Comparison of ENCODE assay signal across 8 cellular contexts in genomic region chr2:43595603-43596412, GRCh38. TPM values are rescaled to one million over a fixed set of nuclear protein-coding genes. Genes with fewer than 3 reads are reported as not detected.
DNase-seq lines count a peak whose midpoint lies in the region; ATAC-seq lines count a peak whose summit lies in the region.

A gene with protein sequence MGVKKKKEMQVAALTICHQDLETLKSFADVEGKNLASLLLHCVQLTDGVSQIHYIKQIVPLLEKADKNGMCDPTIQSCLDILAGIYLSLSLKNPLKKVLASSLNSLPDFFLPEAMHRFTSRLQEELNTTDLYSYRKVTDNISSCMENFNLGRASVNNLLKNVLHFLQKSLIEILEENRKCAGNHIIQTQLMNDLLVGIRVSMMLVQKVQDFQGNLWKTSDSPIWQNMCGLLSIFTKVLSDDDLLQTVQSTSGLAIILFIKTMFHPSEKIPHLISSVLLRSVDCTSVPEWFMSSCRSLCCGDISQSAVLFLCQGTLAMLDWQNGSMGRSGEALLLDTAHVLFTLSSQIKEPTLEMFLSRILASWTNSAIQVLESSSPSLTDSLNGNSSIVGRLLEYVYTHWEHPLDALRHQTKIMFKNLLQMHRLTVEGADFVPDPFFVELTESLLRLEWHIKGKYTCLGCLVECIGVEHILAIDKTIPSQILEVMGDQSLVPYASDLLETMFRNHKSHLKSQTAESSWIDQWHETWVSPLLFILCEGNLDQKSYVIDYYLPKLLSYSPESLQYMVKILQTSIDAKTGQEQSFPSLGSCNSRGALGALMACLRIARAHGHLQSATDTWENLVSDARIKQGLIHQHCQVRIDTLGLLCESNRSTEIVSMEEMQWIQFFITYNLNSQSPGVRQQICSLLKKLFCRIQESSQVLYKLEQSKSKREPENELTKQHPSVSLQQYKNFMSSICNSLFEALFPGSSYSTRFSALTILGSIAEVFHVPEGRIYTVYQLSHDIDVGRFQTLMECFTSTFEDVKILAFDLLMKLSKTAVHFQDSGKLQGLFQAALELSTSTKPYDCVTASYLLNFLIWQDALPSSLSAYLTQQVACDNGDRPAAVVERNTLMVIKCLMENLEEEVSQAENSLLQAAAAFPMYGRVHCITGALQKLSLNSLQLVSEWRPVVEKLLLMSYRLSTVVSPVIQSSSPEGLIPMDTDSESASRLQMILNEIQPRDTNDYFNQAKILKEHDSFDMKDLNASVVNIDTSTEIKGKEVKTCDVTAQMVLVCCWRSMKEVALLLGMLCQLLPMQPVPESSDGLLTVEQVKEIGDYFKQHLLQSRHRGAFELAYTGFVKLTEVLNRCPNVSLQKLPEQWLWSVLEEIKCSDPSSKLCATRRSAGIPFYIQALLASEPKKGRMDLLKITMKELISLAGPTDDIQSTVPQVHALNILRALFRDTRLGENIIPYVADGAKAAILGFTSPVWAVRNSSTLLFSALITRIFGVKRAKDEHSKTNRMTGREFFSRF (N-terminal part only) (minus strand): TSS chr2:43596038. CDS start chr2:43592392, 3,646 bp downstream.

- H3K4me2 ChIP-seq in BLaER1, result peak within 1 kb of the TSS; percentile 98

- H3K27me3 ChIP-seq in BLaER1, result no peaks in the 10 kb centered on the region

- H3K9me3 ChIP-seq in BLaER1, result no peaks in the 10 kb centered on the region

- H4K20me1 ChIP-seq in BLaER1, result no peaks in the 10 kb centered on the region

- peak within 1 kb of the TSS; percentile 89 for H3K9ac ChIP-seq in BLaER1

- ATAC-seq in GM19328 (IDR thresholded peaks at IDR 0.05; ENCODE audit: unreplicated experiment) (peak; percentile 98), HG03520 (IDR thresholded peaks at IDR 0.05; ENCODE audit: unreplicated experiment) (peak; percentile 97), left lobe of liver (peak; percentile 97)

- peak within 1 kb of the TSS; percentile 91 for H3K27ac ChIP-seq in BLaER1

- peaks cover 22% of the 10 kb centered on the region for H3K4me1 ChIP-seq in BLaER1

- H3K36me3 ChIP-seq in BLaER1, result peaks cover 10% of the 10 kb centered on the region

- H3K4me3 ChIP-seq in BLaER1, result peak within 1 kb of the TSS; percentile 92

- DNase-seq in NCI-H69 (lab: John Stamatoyannopoulos, UW), result peak; percentile 98
- DNase-seq in activated CD4-positive, alpha-beta T cell treated with anti-CD3 and anti-CD28 coated beads, Interleukin-2, amount 50 U/mL, for 1 hour, result peak; percentile 96
- DNase-seq in dedifferentiated amniotic fluid mesenchymal stem cell (ENCODE audit: extremely low spot score), result peak; percentile 100
- peak; percentile 99 for DNase-seq in left lobe of liver (ENCODE audit: low spot score)
- peak; percentile 97 for DNase-seq in stimulated activated CD4-positive, alpha-beta T cell treated with anti-CD3 and anti-CD28 coated beads, Interleukin-2, amount 100 ng/mL, for 4 hours (ENCODE audit: low read depth)

RNA-seq across cellular contexts. Expression of the gene that starts here (rescaled TPM):
- total RNA-seq in left lobe of liver, result 20.0 TPM

Comparison
In these comparisons a context has a peak if more than half of its experiments do, and no peak if none do; other contexts are left out.
1. Peak in every context shown above with its lines: DNase-seq, ATAC-seq, H3K4me3 ChIP-seq and H3K27ac ChIP-seq.